ENCODE assay signal across 26 cellular contexts in genomic region chr4:155811171-155811570, GRCh38. TPM values are rescaled to one million over a fixed set of nuclear protein-coding genes. Genes with fewer than 3 reads are reported as not detected.
"Had no signal": no experiment of that assay in that cellular context is flagged by ENCODE, and none has a peak within 500 bp of the region (broad histone marks: within the 10 kb centered on the region; RNA-seq: fewer than 3 reads in every experiment).

No MANE protein-coding gene starts in this region.

- H3K27me3 ChIP-seq: adrenal gland, body of pancreas, cardiac muscle cell, gastroesophageal sphincter, spleen, vagina had no signal

- H3K9me3 ChIP-seq: adrenal gland, body of pancreas, gastroesophageal sphincter, mucosa of descending colon, spleen, thoracic aorta, vagina had no signal

- H3K36me3 ChIP-seq: adrenal gland, cardiac muscle cell, gastroesophageal sphincter, spleen, thoracic aorta, vagina had no signal

- H3K4me1 ChIP-seq: adrenal gland, body of pancreas, vagina had no signal

- H3K27ac ChIP-seq: adrenal gland, body of pancreas, cardiac muscle cell, spleen, thoracic aorta, vagina had no signal

- DNase-seq: activated B cell treated with CpG ODN at 0.5 μM for 24 hours; activated CD4-positive, alpha-beta T cell treated with anti-CD3 and anti-CD28 coated beads for 36 hours; activated CD4-positive, alpha-beta T cell treated with anti-CD3 and anti-CD28 coated beads, Interleukin-2, amount 50 U/mL, for 4 hours; activated CD8-positive, alpha-beta memory T cell treated with anti-CD3 and anti-CD28 coated beads, Interleukin-2, amount 50 U/mL, for 48 hours; activated gamma-delta T cell; activated T-cell treated with anti-CD3 and anti-CD28 coated beads, Interleukin-2, amount 50 U/mL, for 4 hours; adrenal gland; body of pancreas; dermis blood vessel endothelial cell; effector CD8-positive, alpha-beta T cell; head of caudate nucleus; mucosa of descending colon; nephron progenitor cell; occipital lobe; posterior cingulate gyrus; spleen; stimulated activated CD4-positive, alpha-beta T cell treated with anti-CD3 and anti-CD28 coated beads, Interleukin-4, amount 100 ng/mL, for 1 hour; stimulated activated naive CD4-positive, alpha-beta T cell treated with Interleukin-2 at 50 U/mL for 16 hours; T1000 had no signal

- ATAC-seq: activated CD4-positive, alpha-beta T cell treated with anti-CD3 and anti-CD28 coated beads for 36 hours; activated T-cell treated with anti-CD3 and anti-CD28 coated beads, Interleukin-2, amount 50 U/mL, for 4 hours; body of pancreas; gastroesophageal sphincter; mucosa of descending colon had no signal

- H3K4me3 ChIP-seq: adrenal gland, body of pancreas, cardiac muscle cell, gastroesophageal sphincter, mucosa of descending colon, spleen, thoracic aorta, vagina had no signal

RNA-seq across cellular contexts. Expression of gene ASIC5, which starts 54.9 kb away (rescaled TPM):
- total RNA-seq: activated B cell treated with CpG ODN at 0.5 μM for 24 hours; activated CD4-positive, alpha-beta T cell treated with anti-CD3 and anti-CD28 coated beads for 36 hours; activated CD8-positive, alpha-beta memory T cell treated with anti-CD3 and anti-CD28 coated beads for 36 hours; activated T-cell treated with anti-CD3 and anti-CD28 coated beads, Interleukin-2, amount 50 U/mL, for 4 hours; adrenal gland; body of pancreas; cardiac muscle cell; dermis blood vessel endothelial cell; gastroesophageal sphincter; liver; mucosa of descending colon; occipital lobe; spleen; thoracic aorta; vagina had no signal
- polyA plus RNA-seq: adrenal gland, cardiac muscle cell, esophagus, liver, spleen had no signal
